In the genomic region with DNA sequence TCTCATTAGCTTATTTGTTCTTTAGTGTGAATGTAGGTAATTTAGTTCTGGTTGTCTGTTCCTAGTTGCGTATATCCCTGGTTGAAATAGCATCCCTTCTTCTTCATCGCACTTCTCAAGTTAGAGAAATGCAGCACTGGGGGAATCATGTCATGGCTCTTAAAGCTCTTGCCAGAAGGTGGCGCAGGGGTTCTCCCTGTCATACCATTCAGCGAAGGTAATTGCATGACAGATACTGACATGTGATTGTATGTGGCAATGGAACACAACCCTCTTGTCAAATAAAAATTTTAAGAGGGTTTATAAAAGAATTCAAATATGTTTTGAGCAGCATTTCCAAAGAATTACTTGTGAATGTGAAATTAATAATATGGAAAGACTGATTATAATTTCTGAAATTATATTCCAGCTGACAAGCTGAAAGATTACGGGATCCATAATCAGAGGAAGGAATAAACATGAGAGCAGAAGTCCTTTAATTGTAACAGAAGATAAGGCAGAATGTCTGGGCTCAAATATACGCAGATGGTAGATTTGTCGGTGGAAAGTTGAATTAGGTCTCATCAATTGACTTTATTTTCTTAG, we compare ENCODE assay signal across 8 cellular contexts.
A peak's percentile ranks its signal among the peaks of the same experiment; 100 is the strongest.
DNase-seq lines count a peak whose midpoint lies in the region; TF ChIP-seq lines count a peak whose summit lies in the region.

No MANE protein-coding gene starts in this region.

- H3K36me3 ChIP-seq in MG63 = no peaks in the 10 kb centered on the region
- H3K36me3 ChIP-seq in brain microvascular endothelial cell (replicated peaks) = no peaks in the 10 kb centered on the region
- no peaks in the 10 kb centered on the region for H3K36me3 ChIP-seq in kidney epithelial cell (ENCODE audit: control insufficient read depth, insufficient read depth, low read length)

- peak; percentile 67 for TF ChIP-seq CTCF in HFF-Myc (IDR thresholded peaks at IDR 0.05; ENCODE audit: low read depth, low read length, missing control alignments)
- TF ChIP-seq CTCF in brain microvascular endothelial cell (IDR thresholded peaks at IDR 0.05; ENCODE audit: low read depth, low read length, missing control alignments) = peak; percentile 94
- TF ChIP-seq CTCF in kidney epithelial cell (IDR thresholded peaks at IDR 0.05; ENCODE audit: insufficient read depth, low read length, poor library complexity, severe bottlenecking) = peak; percentile 88

- peaks cover 5% of the 10 kb centered on the region for H3K27me3 ChIP-seq in MG63
- no peaks in the 10 kb centered on the region for H3K27me3 ChIP-seq in brain microvascular endothelial cell (replicated peaks)
- no peaks in the 10 kb centered on the region for H3K27me3 ChIP-seq in kidney epithelial cell (ENCODE audit: control insufficient read depth, insufficient read depth, low read length)

- DNase-seq in activated CD4-positive, alpha-beta T cell treated with anti-CD3 and anti-CD28 coated beads for 24 hours (ENCODE audit: low read depth in 2 of 2) = peak; percentile 14 to 15
- no peak for DNase-seq in activated CD4-positive, alpha-beta T cell treated with anti-CD3 and anti-CD28 coated beads for 1 hour
- DNase-seq in HFF-Myc (ENCODE audit: extremely low read depth, low read depth) = peak; percentile 3
- peak; percentile 48 for DNase-seq in MG63
- DNase-seq in SHP77 (lab: John Stamatoyannopoulos, UW) = peak; percentile 58 to 80
- peak; percentile 74 for DNase-seq in brain microvascular endothelial cell
- peak; percentile 39 for DNase-seq in kidney epithelial cell (ENCODE audit: low read depth)
- DNase-seq in stimulated activated CD4-positive, alpha-beta T cell treated with anti-CD3 and anti-CD28 coated beads, TNF-alpha, amount 100 ng/mL, for 48 hours (ENCODE audit: low read depth in 3 of 3) = peak in 2 of 3 donors; percentile 5 to 23

- H3K27ac ChIP-seq in brain microvascular endothelial cell = no peak overlapping the region

- H3K4me3 ChIP-seq in HFF-Myc (replicated peaks; ENCODE audit: low read depth, low read length) (no peak overlapping the region), MG63 (no peak overlapping the region), brain microvascular endothelial cell (ENCODE audit: low read depth, low read length) (no peak overlapping the region), kidney epithelial cell (ENCODE audit: low read depth, low read length) (no peak overlapping the region)

- H3K9me3 ChIP-seq in MG63 = no peaks in the 10 kb centered on the region

- in situ Hi-C loops in brain microvascular endothelial cell (cut with HindIII; ENCODE audit: low pct_ligation_motif_present, low sequenced_read_pairs) = no loop called here
